ENCODE assay signal across 24 cellular contexts in genomic region chr13:107870400-107870799, GRCh38.
"Had no signal": no experiment of that assay in that cellular context is flagged by ENCODE, and none has a peak within 500 bp of the region (broad histone marks: within the 10 kb centered on the region; RNA-seq: fewer than 3 reads in every experiment).

No MANE protein-coding gene starts in this region.

- H3K36me3 ChIP-seq: left ventricle myocardium inferior, ovary, tibial nerve, upper lobe of left lung, vagina had no signal

- H3K27ac ChIP-seq: left ventricle myocardium inferior, ovary, skin epidermis, tibial nerve, upper lobe of left lung, vagina had no signal

- H3K9me3 Mint-ChIP-seq: mesothelial cell of epicardium; nephron progenitor cell; stimulated activated naive CD8-positive, alpha-beta T cell treated with anti-CD3 and anti-CD28 coated beads, Interleukin-15, amount 100 ng/mL, for 72 hours had no signal

- H3K4me3 ChIP-seq: left ventricle myocardium inferior, lung, ovary, skin epidermis, tibial nerve, upper lobe of left lung, vagina had no signal

- H3K27ac Mint-ChIP-seq: mesothelial cell of epicardium; naive B cell; natural killer cell; nephron progenitor cell; progenitor cell of endocrine pancreas; stimulated activated effector memory CD8-positive, alpha-beta T cell treated with anti-CD3 and anti-CD28 coated beads, Interleukin-12 subunit alpha, Interleukin-12 subunit beta, amount 100 ng/mL, for 72 hours; stimulated activated naive CD8-positive, alpha-beta T cell treated with anti-CD3 and anti-CD28 coated beads, Interleukin-15, amount 100 ng/mL, for 72 hours had no signal

- H3K4me1 Mint-ChIP-seq: natural killer cell; stimulated activated effector memory CD8-positive, alpha-beta T cell treated with anti-CD3 and anti-CD28 coated beads, Interleukin-12 subunit alpha, Interleukin-12 subunit beta, amount 100 ng/mL, for 72 hours had no signal

- DNase-seq: islet precursor cell; left ventricle myocardium inferior; naive B cell; natural killer cell; nephron progenitor cell; ovary; retina; right cardiac atrium; stimulated activated CD4-positive, alpha-beta T cell treated with anti-CD3 and anti-CD28 coated beads, Interleukin-12 subunit alpha, Interleukin-12 subunit beta, amount 100 ng/mL, for 4 hours; stimulated activated CD4-positive, alpha-beta T cell treated with anti-CD3 and anti-CD28 coated beads, Interleukin-15, amount 100 ng/mL, for 24 hours; stimulated activated CD4-positive, alpha-beta T cell treated with anti-CD3 and anti-CD28 coated beads, Interleukin-2, amount 100 ng/mL, for 24 hours; stimulated activated CD4-positive, alpha-beta T cell treated with anti-CD3 and anti-CD28 coated beads, Interleukin-4, amount 100 ng/mL, for 1 hour; stimulated activated naive CD4-positive, alpha-beta T cell treated with Interleukin-2 at 50 U/mL for 16 hours; stimulated activated naive CD8-positive, alpha-beta T cell treated with anti-CD3 and anti-CD28 coated beads, Interleukin-15, amount 100 ng/mL, for 72 hours; substantia nigra; upper lobe of left lung had no signal

- H3K4me3 Mint-ChIP-seq: mesothelial cell of epicardium; naive B cell; natural killer cell; nephron progenitor cell; stimulated activated effector memory CD8-positive, alpha-beta T cell treated with anti-CD3 and anti-CD28 coated beads, Interleukin-12 subunit alpha, Interleukin-12 subunit beta, amount 100 ng/mL, for 72 hours; stimulated activated naive CD8-positive, alpha-beta T cell treated with anti-CD3 and anti-CD28 coated beads, Interleukin-15, amount 100 ng/mL, for 72 hours had no signal

- H3K9me3 ChIP-seq: left ventricle myocardium inferior, ovary, tibial nerve, upper lobe of left lung, vagina had no signal

- H3K27me3 ChIP-seq: ovary, vagina had no signal

- ATAC-seq: natural killer cell; right cardiac atrium; sciatic nerve; stimulated activated effector memory CD8-positive, alpha-beta T cell treated with anti-CD3 and anti-CD28 coated beads, Interleukin-12 subunit alpha, Interleukin-12 subunit beta, amount 100 ng/mL, for 72 hours; stimulated activated naive CD8-positive, alpha-beta T cell treated with anti-CD3 and anti-CD28 coated beads, Interleukin-15, amount 100 ng/mL, for 72 hours had no signal

- H3K36me3 Mint-ChIP-seq: mesothelial cell of epicardium; natural killer cell; stimulated activated effector memory CD8-positive, alpha-beta T cell treated with anti-CD3 and anti-CD28 coated beads, Interleukin-12 subunit alpha, Interleukin-12 subunit beta, amount 100 ng/mL, for 72 hours had no signal
